10 cellular contexts compared by ENCODE assay signal in the genomic region with DNA sequence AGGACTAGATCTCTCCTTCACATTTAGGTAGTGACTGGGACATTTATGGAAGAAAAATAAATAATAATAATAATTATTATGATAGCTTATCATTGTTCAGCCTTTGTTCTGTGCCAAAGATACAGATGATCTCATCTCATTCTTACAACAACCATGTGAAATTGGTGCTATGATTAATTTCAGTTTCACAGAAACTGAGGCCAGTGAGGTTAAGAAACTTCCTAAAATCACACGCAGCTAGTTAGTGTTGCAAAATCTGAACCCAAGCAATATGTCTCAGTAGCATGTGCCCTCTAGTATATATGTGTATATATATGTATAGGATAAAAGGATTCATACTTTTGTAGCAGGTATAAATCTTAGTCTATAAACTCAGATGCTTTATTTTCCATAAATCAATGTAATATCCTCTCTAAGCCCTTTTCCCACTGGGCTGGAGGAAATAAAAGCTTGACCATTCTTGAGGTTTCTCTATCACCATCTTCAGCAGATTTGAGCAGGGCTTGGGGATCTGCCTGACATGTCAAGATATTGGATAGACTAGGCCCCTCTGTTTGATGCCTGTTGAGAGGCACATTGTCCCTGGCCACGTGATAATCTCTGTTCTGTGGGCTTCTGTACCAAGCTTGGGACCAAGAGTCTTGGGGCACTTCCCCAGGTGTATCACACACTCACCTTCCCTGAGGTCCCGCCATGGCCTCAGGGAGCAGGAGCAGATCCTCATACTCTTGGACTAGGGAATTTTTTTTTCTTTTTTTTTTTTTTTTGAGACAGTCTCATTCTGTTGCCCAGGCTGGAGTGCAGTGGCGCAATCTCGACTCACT.
A peak's percentile ranks its signal among the peaks of the same experiment; 100 is the strongest.
DNase-seq lines count a peak whose midpoint lies in the region; ATAC-seq, FAIRE-seq and TF ChIP-seq lines count a peak whose summit lies in the region.
"Had no signal": no experiment of that assay in that cellular context is flagged by ENCODE, and none has a peak within 500 bp of the region (broad histone marks: within the 10 kb centered on the region; RNA-seq: fewer than 3 reads in every experiment).

No MANE protein-coding gene starts in this region.

- DNase-seq in AG10803 (ENCODE audit: low read depth) (peak; percentile 52), bronchial epithelial cell (ENCODE audit: low read depth) (peak; percentile 91), NCI-H82 (lab: John Stamatoyannopoulos, UW) (no peak), OCI-M2 (lab: John Stamatoyannopoulos, UW; ENCODE audit: unreplicated experiment) (no peak), germinal center (ENCODE audit: low spot score) (no peak), anterior cingulate cortex (lab: John Stamatoyannopoulos, UW) (no peak)
- DNase-seq: BE2C, NCI-H69 had no signal

- TF ChIP-seq CTCF in AG10803 (conservative IDR thresholded peaks at IDR 0.05; ENCODE audit: low read length) (no peak), bronchial epithelial cell (IDR thresholded peaks at IDR 0.05; ENCODE audit: insufficient read depth, low read length, severe bottlenecking) (no peak)

- ATAC-seq in GM19452 (IDR thresholded peaks at IDR 0.05; ENCODE audit: unreplicated experiment): peak; percentile 81
- ATAC-seq in HG03135 (IDR thresholded peaks at IDR 0.05; ENCODE audit: unreplicated experiment): peak; percentile 85

- H3K36me3 ChIP-seq in bronchial epithelial cell (ENCODE audit: control insufficient read depth, insufficient read depth, low read length): no peaks in the 10 kb centered on the region
- H3K36me3 ChIP-seq: BE2C had no signal

- no peak for FAIRE-seq in bronchial epithelial cell (lab: Jason Lieb, UNC)

- H3K4me3 ChIP-seq in AG10803 (ENCODE audit: low read length) (no peak overlapping the region), bronchial epithelial cell (ENCODE audit: low read depth, low read length) (no peak overlapping the region)

- H3K27me3 ChIP-seq in bronchial epithelial cell (ENCODE audit: control insufficient read depth, insufficient read depth, low read length): no peaks in the 10 kb centered on the region
- H3K27me3 ChIP-seq: BE2C had no signal

Comparison
In these comparisons a context has a peak if more than half of its experiments do, and no peak if none do; other contexts are left out.
1. DNase-seq: peak in AG10803 (single experiment) and bronchial epithelial cell (single experiment); none in NCI-H82 (single experiment), OCI-M2 (single experiment), germinal center (single experiment) and anterior cingulate cortex (0 of 58).